In the genomic region with DNA sequence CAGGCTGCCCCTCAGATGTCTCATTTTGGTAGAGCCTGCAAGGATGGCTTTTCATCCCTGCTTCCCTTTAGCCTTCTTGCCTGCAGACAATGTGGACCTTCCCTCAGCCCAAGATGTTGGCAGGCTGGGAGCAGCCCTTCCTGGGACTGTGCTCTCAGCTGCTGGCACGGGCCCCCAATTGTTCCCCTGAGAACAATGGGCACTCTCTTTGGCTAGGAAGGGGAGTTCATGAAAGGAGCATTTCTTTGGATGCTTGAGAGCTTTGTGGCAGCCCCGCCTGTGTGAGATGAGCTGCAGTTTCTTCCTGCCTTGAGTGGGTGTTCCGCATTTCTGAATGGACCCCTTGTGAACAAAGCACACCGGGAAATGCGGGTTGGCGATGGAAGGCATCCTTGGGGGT, we compare ENCODE assay signal across 13 cellular contexts. TPM values are rescaled to one million over a fixed set of nuclear protein-coding genes. Genes with fewer than 3 reads are reported as not detected.
A peak's percentile ranks its signal among the peaks of the same experiment; 100 is the strongest.
DNase-seq lines count a peak whose midpoint lies in the region; TF ChIP-seq lines count a peak whose summit lies in the region.
"Had no signal": no experiment of that assay in that cellular context is flagged by ENCODE, and none has a peak within 500 bp of the region (broad histone marks: within the 10 kb centered on the region; RNA-seq: fewer than 3 reads in every experiment).

No MANE protein-coding gene starts in this region.

- no peak for TF ChIP-seq CTCF in lower leg skin (IDR thresholded peaks at IDR 0.05)

- WGBS in lower leg skin, 2 donors, result 66 to 77% methylated on average over 6 of the region's 6 CpGs

- no peak for TF ChIP-seq POLR2A in lower leg skin (IDR thresholded peaks at IDR 0.05)

- peak; percentile 86 for DNase-seq in Ammon's horn (ENCODE audit: low spot score)
- DNase-seq in SK-MEL-5 (ENCODE audit: low read depth, low spot score), result peak; percentile 96
- peak; percentile 93 for DNase-seq in globus pallidus (ENCODE audit: low spot score)
- peak; percentile 49 for DNase-seq in occipital lobe (lab: John Stamatoyannopoulos, UW)
- no peak for DNase-seq in lower leg skin (ENCODE audit: low spot score in 2 of 2)
- no peak for DNase-seq in NCI-H1417 treated with DMSO at 0.1 percent for 48 hours (lab: John Stamatoyannopoulos, UW)
- no peak for DNase-seq in HK-2 (ENCODE audit: unreplicated experiment)
- DNase-seq in SHP77 treated with DMSO at 0.1 percent for 48 hours (lab: John Stamatoyannopoulos, UW), result no peak
- DNase-seq: GOT3, NCI-H1436 treated with DMSO at 0.1 percent for 48 hours, NCI-H526, T-helper 2 cell had no signal

- no peak overlapping the region for H3K4me3 ChIP-seq in lower leg skin (ENCODE audit: low read depth, poor library complexity, severe bottlenecking)

- in situ Hi-C loops in SK-MEL-5 (cut with HindIII; ENCODE audit: low pct_unique_long_range_greater_than_20kb, low sequenced_read_pairs), result no loop called here

- intact Hi-C loops in lower leg skin (cut with DNase I; ENCODE audit: low total_unique reads), result no loop called here

RNA-seq across cellular contexts. Expression of gene BSN, which starts 35.0 kb away (rescaled TPM):
- total RNA-seq in SK-MEL-5 (2014; rRNA removed; shearing (Covaris generic)), result 0.11 and 0.40 TPM in 2 replicates
- 0.27 and 0.52 TPM in 2 replicates for polyA plus RNA-seq in SK-MEL-5 (2015; cell fraction: cytosol; rRNA removed)
- 0.45 and 0.62 TPM in 2 replicates for polyA plus RNA-seq in SK-MEL-5 (2015; cell fraction: nucleus; rRNA removed)
- total RNA-seq in occipital lobe (7.3 TPM), lower leg skin (under 1 TPM; 0.04 to 0.36 (median 0.14) TPM)
- polyA plus RNA-seq: AG04450 had no signal

RNA-seq across cellular contexts. Expression of gene DAG1, which starts 49.2 kb away (rescaled TPM):
- total RNA-seq in SK-MEL-5 (2014; rRNA removed; shearing (Covaris generic)), result 98.1 and 98.9 TPM in 2 replicates
- 165 and 236 TPM in 2 replicates for polyA plus RNA-seq in SK-MEL-5 (2015; cell fraction: cytosol; rRNA removed)
- 25.8 and 38.7 TPM in 2 replicates for polyA plus RNA-seq in SK-MEL-5 (2015; cell fraction: nucleus; rRNA removed)
- total RNA-seq in occipital lobe, result 21.2 TPM
- total RNA-seq in lower leg skin, result 10 to 100 TPM; 43.0 to 88.0 (median 65.5) TPM

Comparison
In these comparisons a context has a peak if more than half of its experiments do, and no peak if none do; other contexts are left out.
1. DNase-seq: peak in Ammon's horn (single experiment), SK-MEL-5 (single experiment), globus pallidus (single experiment) and occipital lobe (single experiment); none in lower leg skin (0 of 2), NCI-H1417 treated with DMSO at 0.1 percent for 48 hours (single experiment), HK-2 (single experiment) and SHP77 treated with DMSO at 0.1 percent for 48 hours (single experiment).